ENCODE assay signal across 33 cellular contexts in genomic region chrX:106014119-106014775, GRCh38. TPM values are rescaled to one million over a fixed set of nuclear protein-coding genes. Genes with fewer than 3 reads are reported as not detected.
"Had no signal": no experiment of that assay in that cellular context is flagged by ENCODE, and none has a peak within 500 bp of the region (broad histone marks: within the 10 kb centered on the region; RNA-seq: fewer than 3 reads in every experiment).

No MANE protein-coding gene starts in this region.

- H3K36me3 Mint-ChIP-seq: stimulated activated effector memory CD8-positive, alpha-beta T cell treated with anti-CD3 and anti-CD28 coated beads, Interleukin-12 subunit alpha, Interleukin-12 subunit beta, amount 100 ng/mL, for 72 hours; stimulated activated memory B cell treated with anti-CD40 and anti-IgM and Interleukin-4, amounts not matched to agents 10 μg/mL and 1 μg/mL and 100 μg/mL, for 72 hours; stimulated activated naive B cell treated with anti-CD40 and anti-IgM and Interleukin-4, amounts not matched to agents 10 μg/mL and 1 μg/mL and 100 μg/mL, for 72 hours; type B pancreatic cell had no signal

- H3K4me1 Mint-ChIP-seq: stimulated activated effector memory CD8-positive, alpha-beta T cell treated with anti-CD3 and anti-CD28 coated beads, Interleukin-12 subunit alpha, Interleukin-12 subunit beta, amount 100 ng/mL, for 72 hours; stimulated activated memory B cell treated with anti-CD40 and anti-IgM and Interleukin-4, amounts not matched to agents 10 μg/mL and 1 μg/mL and 100 μg/mL, for 72 hours; stimulated activated naive B cell treated with anti-CD40 and anti-IgM and Interleukin-4, amounts not matched to agents 10 μg/mL and 1 μg/mL and 100 μg/mL, for 72 hours; stimulated activated naive CD8-positive, alpha-beta T cell treated with anti-CD3 and anti-CD28 coated beads, Interleukin-15, amount 100 ng/mL, for 72 hours had no signal

- H3K27me3 Mint-ChIP-seq: stimulated activated memory B cell treated with anti-CD40 and anti-IgM and Interleukin-4, amounts not matched to agents 10 μg/mL and 1 μg/mL and 100 μg/mL, for 72 hours; stimulated activated naive B cell treated with anti-CD40 and anti-IgM and Interleukin-4, amounts not matched to agents 10 μg/mL and 1 μg/mL and 100 μg/mL, for 72 hours; stimulated activated naive CD8-positive, alpha-beta T cell treated with anti-CD3 and anti-CD28 coated beads, Interleukin-15, amount 100 ng/mL, for 72 hours; stimulated activated naive CD8-positive, alpha-beta T cell treated with anti-CD3 and anti-CD28 coated beads, Interleukin-15, Interleukin-2, amounts not matched to agents 100 ng/mL and 50 ng/mL, for 24 hours; type B pancreatic cell had no signal

- H3K36me3 ChIP-seq: stomach, suprapubic skin, thoracic aorta, thyroid gland, tibial artery, tibial nerve, transverse colon, upper lobe of left lung, upper lobe of right lung, uterus, vagina had no signal

- FAIRE-seq: urothelium cell line had no signal

- H3K27ac ChIP-seq: stomach, suprapubic skin, testis, thoracic aorta, thyroid gland, tibial artery, tibial nerve, transverse colon, upper lobe of left lung, upper lobe of right lung, uterus, vagina had no signal

- DNase-seq: stimulated activated CD4-positive, alpha-beta T cell treated with anti-CD3 and anti-CD28 coated beads, Interleukin-2, amount 100 ng/mL, for 48 hours; stimulated activated CD4-positive, alpha-beta T cell treated with anti-CD3 and anti-CD28 coated beads, Interleukin-4, amount 100 ng/mL, for 1 hour; stimulated activated CD4-positive, alpha-beta T cell treated with anti-CD3 and anti-CD28 coated beads, Interleukin-4, amount 100 ng/mL, for 24 hours; stimulated activated CD4-positive, alpha-beta T cell treated with anti-CD3 and anti-CD28 coated beads, Interleukin-4, amount 100 ng/mL, for 4 hours; stimulated activated CD8-positive, alpha-beta memory T cell treated with anti-CD3 and anti-CD28 coated beads, Interleukin-4, amount 100 ng/mL, for 48 hours; stimulated activated naive B cell treated with anti-CD40 and anti-IgM and Interleukin-4, amounts not matched to agents 10 μg/mL and 1 μg/mL and 100 μg/mL, for 72 hours; stimulated activated naive CD4-positive, alpha-beta T cell; stimulated activated naive CD4-positive, alpha-beta T cell treated with Interleukin-2 at 50 U/mL for 16 hours; stimulated activated naive CD8-positive, alpha-beta T cell treated with anti-CD3 and anti-CD28 coated beads, Interleukin-15, amount 100 ng/mL, for 72 hours; stimulated activated naive CD8-positive, alpha-beta T cell treated with anti-CD3 and anti-CD28 coated beads, Interleukin-15, Interleukin-2, amounts not matched to agents 100 U/mL and 50 U/mL, for 24 hours; stomach; substantia nigra; testis; thyroid gland; tibial artery; transverse colon; trophoblast cell; upper lobe of right lung; uterus had no signal

- H3K4me3 Mint-ChIP-seq: stimulated activated effector memory CD8-positive, alpha-beta T cell treated with anti-CD3 and anti-CD28 coated beads, Interleukin-12 subunit alpha, Interleukin-12 subunit beta, amount 100 ng/mL, for 72 hours; stimulated activated memory B cell treated with anti-CD40 and anti-IgM and Interleukin-4, amounts not matched to agents 10 μg/mL and 1 μg/mL and 100 μg/mL, for 72 hours; stimulated activated naive B cell treated with anti-CD40 and anti-IgM and Interleukin-4, amounts not matched to agents 10 μg/mL and 1 μg/mL and 100 μg/mL, for 72 hours; stimulated activated naive CD8-positive, alpha-beta T cell treated with anti-CD3 and anti-CD28 coated beads, Interleukin-15, amount 100 ng/mL, for 72 hours; stimulated activated naive CD8-positive, alpha-beta T cell treated with anti-CD3 and anti-CD28 coated beads, Interleukin-15, Interleukin-2, amounts not matched to agents 100 ng/mL and 50 ng/mL, for 24 hours; type B pancreatic cell had no signal

- H3K9me3 ChIP-seq: suprapubic skin, testis, thoracic aorta, thyroid gland, transverse colon, upper lobe of right lung, uterus, vagina had no signal

- ATAC-seq: stimulated activated effector memory CD8-positive, alpha-beta T cell treated with anti-CD3 and anti-CD28 coated beads, Interleukin-12 subunit alpha, Interleukin-12 subunit beta, amount 100 ng/mL, for 72 hours; stimulated activated memory B cell treated with anti-CD40 and anti-IgM and Interleukin-4, amounts not matched to agents 10 μg/mL and 1 μg/mL and 100 μg/mL, for 72 hours; stimulated activated naive B cell treated with anti-CD40 and anti-IgM and Interleukin-4, amounts not matched to agents 10 μg/mL and 1 μg/mL and 100 μg/mL, for 72 hours; stimulated activated naive CD8-positive, alpha-beta T cell treated with anti-CD3 and anti-CD28 coated beads, Interleukin-15, amount 100 ng/mL, for 72 hours; stimulated activated naive CD8-positive, alpha-beta T cell treated with anti-CD3 and anti-CD28 coated beads, Interleukin-15, Interleukin-2, amounts not matched to agents 100 U/mL and 50 U/mL, for 24 hours; upper lobe of right lung had no signal

- H3K4me3 ChIP-seq: stomach, suprapubic skin, testis, thoracic aorta, thyroid gland, tibial artery, tibial nerve, transverse colon, upper lobe of left lung, upper lobe of right lung, uterus, vagina had no signal

- H3K9me3 Mint-ChIP-seq: type B pancreatic cell had no signal

- H3K27ac Mint-ChIP-seq: stimulated activated effector memory CD8-positive, alpha-beta T cell treated with anti-CD3 and anti-CD28 coated beads, Interleukin-12 subunit alpha, Interleukin-12 subunit beta, amount 100 ng/mL, for 72 hours; stimulated activated memory B cell treated with anti-CD40 and anti-IgM and Interleukin-4, amounts not matched to agents 10 μg/mL and 1 μg/mL and 100 μg/mL, for 72 hours; stimulated activated naive B cell treated with anti-CD40 and anti-IgM and Interleukin-4, amounts not matched to agents 10 μg/mL and 1 μg/mL and 100 μg/mL, for 72 hours; stimulated activated naive CD8-positive, alpha-beta T cell treated with anti-CD3 and anti-CD28 coated beads, Interleukin-15, amount 100 ng/mL, for 72 hours; stimulated activated naive CD8-positive, alpha-beta T cell treated with anti-CD3 and anti-CD28 coated beads, Interleukin-15, Interleukin-2, amounts not matched to agents 100 ng/mL and 50 ng/mL, for 24 hours; type B pancreatic cell had no signal

- H3K4me1 ChIP-seq: stomach, suprapubic skin, testis, thyroid gland, tibial artery, tibial nerve, transverse colon, upper lobe of left lung, upper lobe of right lung, uterus, vagina had no signal

- H3K27me3 ChIP-seq: stomach, suprapubic skin, testis, thyroid gland, tibial artery, transverse colon, upper lobe of left lung, upper lobe of right lung, vagina had no signal

RNA-seq across cellular contexts. Expression of gene SERPINA7, which starts 24.3 kb away (rescaled TPM):
- total RNA-seq: stomach, subcutaneous adipose tissue, temporal lobe, testis, thoracic aorta, thyroid gland, tibial nerve, transverse colon, upper lobe of right lung, ureter, urinary bladder, uterus, vagina had no signal
- polyA plus RNA-seq: stomach had no signal
